ENCODE assay signal across 14 cellular contexts in genomic region chr22:46827072-46827780, GRCh38.
DNase-seq lines count a peak whose midpoint lies in the region; ATAC-seq, FAIRE-seq and TF ChIP-seq lines count a peak whose summit lies in the region.
"Had no signal": no experiment of that assay in that cellular context is flagged by ENCODE, and none has a peak within 500 bp of the region (broad histone marks: within the 10 kb centered on the region; RNA-seq: fewer than 3 reads in every experiment).

No MANE protein-coding gene starts in this region.

- peaks cover 0 to 25% (median 3%) of the 10 kb centered on the region in 9 donors for H3K36me3 ChIP-seq in heart left ventricle

- TF ChIP-seq POLR2A in heart left ventricle (IDR thresholded peaks at IDR 0.05) = no peak

- H3K9me3 ChIP-seq in right cardiac atrium (ENCODE audit: control insufficient read depth, low read length) (no peaks in the 10 kb centered on the region), heart left ventricle (no peaks in the 10 kb centered on the region)

- peaks cover 7% of the 10 kb centered on the region for H3K4me1 ChIP-seq in right cardiac atrium (ENCODE audit: control insufficient read depth, insufficient read depth, low read length)
- peaks cover 0 to 36% (median 26%) of the 10 kb centered on the region in 12 donors for H3K4me1 ChIP-seq in heart left ventricle

- TF ChIP-seq CTCF in heart left ventricle (IDR thresholded peaks at IDR 0.05) (peak in 1 of 12 donors; percentile 17), WTC11 (IDR thresholded peaks at IDR 0.05) (peak; percentile 47)

- H3K27ac Mint-ChIP-seq in WTC11 = peak overlapping the region; percentile 37; the same call in 1 of the 2 replicates
- H3K27ac Mint-ChIP-seq: activated naive CD8-positive, alpha-beta T cell; stimulated activated effector memory CD8-positive, alpha-beta T cell treated with anti-CD3 and anti-CD28 coated beads, Interleukin-12 subunit alpha, Interleukin-12 subunit beta, amount 100 ng/mL, for 72 hours had no signal

- no peaks in the 10 kb centered on the region for H3K9me3 Mint-ChIP-seq in WTC11
- H3K9me3 Mint-ChIP-seq: stimulated activated effector memory CD8-positive, alpha-beta T cell treated with anti-CD3 and anti-CD28 coated beads, Interleukin-12 subunit alpha, Interleukin-12 subunit beta, amount 100 ng/mL, for 72 hours had no signal

- CTCF ChIA-PET in WTC11 (lab: Charles Lee) = interaction anchor here (0.6 to 2.8 kb wide), 33 partner anchors 11 to 340 kb away, joined by 3 to 27 read pairs (median 4); partner anchors contain the start of gene TBC1D22A

- intact Hi-C loops in right cardiac atrium (cut with DNase I) (no loop called here), heart left ventricle (cut with DNase I) (no loop called here)

- no peak overlapping the region for H3K4me3 Mint-ChIP-seq in WTC11
- H3K4me3 Mint-ChIP-seq: activated naive CD8-positive, alpha-beta T cell; stimulated activated effector memory CD8-positive, alpha-beta T cell treated with anti-CD3 and anti-CD28 coated beads, Interleukin-12 subunit alpha, Interleukin-12 subunit beta, amount 100 ng/mL, for 72 hours had no signal

- no peak overlapping the region for H3K4me3 ChIP-seq in right cardiac atrium (ENCODE audit: low read length)
- H3K4me3 ChIP-seq in heart left ventricle = no peak overlapping the region
- H3K4me3 ChIP-seq: BLaER1 had no signal

- 86% methylated on average over 27 of the region's 27 CpGs for WGBS in right cardiac atrium
- WGBS in heart left ventricle, 4 donors = 86 to 90% (median 89%) methylated on average over 27 of the region's 27 CpGs

- H3K4me1 Mint-ChIP-seq in WTC11 = peaks cover 26% of the 10 kb centered on the region

- no peaks in the 10 kb centered on the region for H3K27me3 Mint-ChIP-seq in WTC11 (ENCODE audit: low read depth)
- H3K27me3 Mint-ChIP-seq: activated naive CD8-positive, alpha-beta T cell had no signal

- POLR2A ChIA-PET in WTC11 (lab: Charles Lee) = no interaction called here

- no peaks in the 10 kb centered on the region for H3K27me3 ChIP-seq in right cardiac atrium (ENCODE audit: control insufficient read depth, insufficient read depth)
- no peaks in the 10 kb centered on the region for H3K27me3 ChIP-seq in heart left ventricle
- H3K27me3 ChIP-seq: BLaER1 had no signal

- peaks cover 12% of the 10 kb centered on the region for H3K36me3 Mint-ChIP-seq in WTC11

- ATAC-seq in right cardiac atrium (no peak), heart left ventricle (no peak), WTC11 (peak; percentile 97), GM21528 (IDR thresholded peaks at IDR 0.05; ENCODE audit: low FRiP score, unreplicated experiment) (no peak), HG03342 (IDR thresholded peaks at IDR 0.05; ENCODE audit: unreplicated experiment) (no peak)
- ATAC-seq: stimulated activated effector memory CD8-positive, alpha-beta T cell treated with anti-CD3 and anti-CD28 coated beads, Interleukin-12 subunit alpha, Interleukin-12 subunit beta, amount 100 ng/mL, for 72 hours had no signal

- H3K27ac ChIP-seq in right cardiac atrium (ENCODE audit: low read length) (no peak overlapping the region), heart left ventricle (no peak overlapping the region)
- H3K27ac ChIP-seq: BLaER1 had no signal

- FAIRE-seq in urothelium cell line (lab: Jason Lieb, UNC) = no peak

- DNase-seq in right cardiac atrium (peak in 2 of 3 donors; percentile 32 to 45), heart left ventricle (no peak), WTC11 (ENCODE audit: low spot score) (peak; percentile 86), left kidney (ENCODE audit: low read depth, low spot score) (peak; percentile 40), NCI-H2081 (lab: John Stamatoyannopoulos, UW) (no peak), urothelium cell line (ENCODE audit: low spot score) (no peak)
- DNase-seq: DMS79; effector CD8-positive, alpha-beta T cell; NCI-H1092 treated with DMSO at 0.1 percent for 48 hours had no signal

TF ChIP-seq in WTC11, 78 proteins besides CTCF, POLR2A, EP300 and RAD21:
- TF ChIP-seq AR (CRISPR knock-in tag; IDR thresholded peaks at IDR 0.05) (no peak), ZNF219 (CRISPR knock-in tag; IDR thresholded peaks at IDR 0.05; ENCODE audit: borderline replicate concordance) (no peak), E2F1 (CRISPR knock-in tag; IDR thresholded peaks at IDR 0.05) (no peak), RORB (CRISPR knock-in tag; IDR thresholded peaks at IDR 0.05) (no peak)

Comparison
In these comparisons a context has a peak if more than half of its experiments do, and no peak if none do; other contexts are left out.
1. DNase-seq: peak in right cardiac atrium (2 of 3), WTC11 (single experiment) and left kidney (single experiment); none in heart left ventricle (0 of 5), NCI-H2081 (0 of 2) and urothelium cell line (single experiment).